ENCODE assay signal across 8 cellular contexts in the genomic region with DNA sequence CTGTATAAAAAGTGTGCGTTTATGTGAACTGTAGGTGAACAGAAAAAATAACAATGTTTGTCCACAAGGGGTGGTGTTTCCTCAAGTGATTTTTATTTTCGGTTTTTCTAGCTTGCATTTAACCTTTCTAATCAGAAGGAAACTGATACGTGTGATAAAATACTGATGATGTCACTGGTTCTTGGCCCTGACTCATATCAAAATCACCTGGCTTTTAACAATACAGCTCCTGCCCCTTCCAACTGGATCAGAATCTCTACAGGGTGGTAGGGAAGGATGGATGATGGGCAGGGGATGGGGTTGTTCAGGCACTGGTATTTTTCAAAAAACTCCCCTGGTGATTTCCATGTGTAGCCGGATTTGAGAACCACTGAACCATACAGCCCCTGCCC. TPM values are rescaled to one million over a fixed set of nuclear protein-coding genes. Genes with fewer than 3 reads are reported as not detected.
A peak's percentile ranks its signal among the peaks of the same experiment; 100 is the strongest.
DNase-seq lines count a peak whose midpoint lies in the region; ATAC-seq and TF ChIP-seq lines count a peak whose summit lies in the region.

No MANE protein-coding gene starts in this region.

- DNase-seq in Daoy (ENCODE audit: low read depth), result peak; percentile 17
- DNase-seq in GM20000 (ENCODE audit: low spot score), result peak; percentile 77
- DNase-seq in LoVo (ENCODE audit: low spot score), result peak; percentile 12
- DNase-seq in cerebellar cortex (ENCODE audit: low spot score), result peak; percentile 39
- DNase-seq in omental fat pad (ENCODE audit: low spot score), result no peak
- DNase-seq in coronary artery (ENCODE audit: low spot score), result no peak
- DNase-seq in lower leg skin (ENCODE audit: low spot score in 2 of 2), result no peak

- ATAC-seq in omental fat pad (ENCODE audit: low FRiP score) (peak; percentile 75), HG03039 (IDR thresholded peaks at IDR 0.05; ENCODE audit: unreplicated experiment) (no peak)

- WGBS in lower leg skin, 2 donors, result 19 to 24% methylated on average over 4 of the region's 4 CpGs

- TF ChIP-seq CTCF in GM20000 (IDR thresholded peaks at IDR 0.05; ENCODE audit: extremely low read depth, missing control alignments) (peak; percentile 22), omental fat pad (IDR thresholded peaks at IDR 0.05) (peak in 1 of 3 donors; percentile 6), coronary artery (IDR thresholded peaks at IDR 0.05) (no peak), lower leg skin (IDR thresholded peaks at IDR 0.05) (no peak)

- no peak overlapping the region for H3K27ac ChIP-seq in coronary artery

- no peak overlapping the region for H3K4me3 ChIP-seq in coronary artery
- H3K4me3 ChIP-seq in lower leg skin (ENCODE audit: low read depth, poor library complexity, severe bottlenecking), result no peak overlapping the region

- intact Hi-C loops in lower leg skin (cut with DNase I; ENCODE audit: low total_unique reads), result no loop called here

- no peak for TF ChIP-seq POLR2A in lower leg skin (IDR thresholded peaks at IDR 0.05)

RNA-seq across cellular contexts. Expression of a gene that starts 10.9 kb away (rescaled TPM):
- under 0.01 TPM in 1 of 2 replicates, not detected in the other for total RNA-seq in Daoy (2014; rRNA removed; shearing (Covaris generic))
- total RNA-seq in omental fat pad (1 to 10 TPM in 1 of 4 donors, under 1 TPM in 2, not detected in 1; 0.19 to 3.4 (median 0.60) TPM), lower leg skin (under 1 TPM in 2 of 4 donors, not detected in 2; 0.22 to 0.42 TPM)

RNA-seq across cellular contexts. Expression of a gene that starts 39.7 kb away (rescaled TPM):
- 225 and 310 TPM in 2 replicates for total RNA-seq in Daoy (2014; rRNA removed; shearing (Covaris generic))
- total RNA-seq in omental fat pad, result 100 to 1,000 TPM in 3 of 4 donors, 10 to 100 TPM in 1; 92.4 to 331 (median 217) TPM
- 100 to 1,000 TPM in 2 of 4 donors, 10 to 100 TPM in 2; 69.7 to 147 (median 96.9) TPM for total RNA-seq in lower leg skin

Comparison
In these comparisons a context has a peak if more than half of its experiments do, and no peak if none do; other contexts are left out.
1. DNase-seq: peak in Daoy (single experiment), GM20000 (single experiment), LoVo (single experiment) and cerebellar cortex (single experiment); none in omental fat pad (single experiment), coronary artery (single experiment) and lower leg skin (0 of 2).